ENCODE assay signal across 19 cellular contexts in genomic region chr22:46678785-46679700, GRCh38. TPM values are rescaled to one million over a fixed set of nuclear protein-coding genes. Genes with fewer than 3 reads are reported as not detected.
A peak's percentile ranks its signal among the peaks of the same experiment; 100 is the strongest.
DNase-seq lines count a peak whose midpoint lies in the region; ATAC-seq, FAIRE-seq and TF ChIP-seq lines count a peak whose summit lies in the region.
"Had no signal": no experiment of that assay in that cellular context is flagged by ENCODE, and none has a peak within 500 bp of the region (broad histone marks: within the 10 kb centered on the region; RNA-seq: fewer than 3 reads in every experiment).

No MANE protein-coding gene starts in this region.

- peaks cover 16% of the 10 kb centered on the region for H3K4me1 Mint-ChIP-seq in CD4-positive, alpha-beta T cell (ENCODE audit: low read depth)
- peaks cover 5 to 28% (median 19%) of the 10 kb centered on the region in 4 donors for H3K4me1 Mint-ChIP-seq in naive thymus-derived CD8-positive, alpha-beta T cell

- TF ChIP-seq POLR2A in GM12878 (IDR thresholded peaks at IDR 0.05; ENCODE audit: low read depth, low read length) (no peak), gastroesophageal sphincter (IDR thresholded peaks at IDR 0.05) (no peak)

- H3K4me1 ChIP-seq in GM12878 (ENCODE audit: control insufficient read depth, insufficient read depth, low read length) (peaks cover 8% of the 10 kb centered on the region), gastroesophageal sphincter (peaks cover 0 to 19% (median 13%) of the 10 kb centered on the region in 3 donors)
- H3K4me1 ChIP-seq: foreskin keratinocyte had no signal

- 0 out of 2 replicates have a peak, but pooled peaks cover 2% of the 10 kb centered on the region for H4K20me1 ChIP-seq in GM12878 (ENCODE audit: control insufficient read depth, insufficient read depth)

- TF ChIP-seq CTCF in CD4-positive, alpha-beta T cell (IDR thresholded peaks at IDR 0.05), result no peak
- no peak for TF ChIP-seq CTCF in GM12878 (IDR thresholded peaks at IDR 0.05 in 2 of 3, conservative IDR thresholded peaks at IDR 0.05 in 1 of 3; ENCODE audit: control insufficient read depth in 2 of 3, extremely low read depth in 1 of 3, insufficient read depth in 1 of 3, low read depth in 3 of 3, low read length in 3 of 3)
- no peak for TF ChIP-seq CTCF in gastroesophageal sphincter (IDR thresholded peaks at IDR 0.05)

- SMC1A ChIA-PET in GM12878 (lab: Charles Lee; ENCODE audit: uncharacterized antibody, unreplicated experiment), result no interaction called here

- H3K27ac ChIP-seq in CD4-positive, alpha-beta T cell (ENCODE audit: low read depth, low read length), result no peak overlapping the region
- H3K27ac ChIP-seq in GM12878 (ENCODE audit: control insufficient read depth, insufficient read depth) (no peak overlapping the region), gastroesophageal sphincter (peak overlapping the region in 3 of 4 donors; percentile 67 to 70 (median 68))
- H3K27ac ChIP-seq: foreskin keratinocyte, right lobe of liver had no signal

- H2AFZ ChIP-seq in GM12878 (ENCODE audit: control insufficient read depth, low read depth, low read length), result no peak overlapping the region

- DNase-seq in AG08395 (ENCODE audit: low spot score) (peak; percentile 61), GM12878 (ENCODE audit: low read depth, low spot score) (no peak)
- DNase-seq in CD4-positive, alpha-beta T cell, result no peak
- no peak for DNase-seq in stimulated activated CD4-positive, alpha-beta T cell treated with anti-CD3 and anti-CD28 coated beads, Interleukin-12 subunit alpha, Interleukin-12 subunit beta, amount 100 ng/mL, for 4 hours
- DNase-seq in naive thymus-derived CD8-positive, alpha-beta T cell, result no peak
- DNase-seq: activated CD4-positive, alpha-beta T cell treated with anti-CD3 and anti-CD28 coated beads for 4 hours; activated gamma-delta T cell treated with Interleukin-2 at 50 U/mL for 16 hours; C1 segment of cervical spinal cord; foreskin keratinocyte; NCI-H1436 treated with DMSO at 0.1 percent for 48 hours; NCI-H774; occipital lobe; right lobe of liver had no signal

- BruUV-seq in GM12878 (replicated peaks; lab: Mats Ljungman, UMichigan), result TSS peak; percentile 45

- H3K27me3 Mint-ChIP-seq in CD4-positive, alpha-beta T cell, result no peaks in the 10 kb centered on the region
- H3K27me3 Mint-ChIP-seq in naive thymus-derived CD8-positive, alpha-beta T cell, result no peaks in the 10 kb centered on the region

- POLR2A ChIA-PET in CD4-positive, alpha-beta T cell (lab: Charles Lee), result no interaction called here
- POLR2A ChIA-PET in GM12878 (lab: Charles Lee), result no interaction called here
- POLR2A ChIA-PET in naive thymus-derived CD8-positive, alpha-beta T cell (lab: Charles Lee), result interaction anchor here (0.6 kb wide), 1 partner anchor 55 kb away, joined by 3 read pairs; no protein-coding TSS in a partner anchor

- CTCF ChIA-PET in CD4-positive, alpha-beta T cell (lab: Charles Lee), result no interaction called here
- CTCF ChIA-PET in GM12878 (lab: Yijun Ruan, JAX), result no interaction called here

- RAD21 ChIA-PET in GM12878 (lab: Charles Lee; ENCODE audit: unreplicated experiment), result no interaction called here

- WGBS in GM12878 (ENCODE audit: insufficient coverage, insufficient replicate concordance, low lambda C conversion rate, missing lambda C conversion rate), result 85% methylated on average over 41 of the region's 44 CpGs
- WGBS in gastroesophageal sphincter (ENCODE audit: low coverage in 1 of 2), 2 donors, result 35 to 49% methylated on average over 2 to 15 of the region's 44 CpGs

- no peak for ATAC-seq in CD4-positive, alpha-beta T cell (ENCODE audit: poor library complexity)
- ATAC-seq in GM12878 (no peak), gastroesophageal sphincter (no peak), HG03135 (IDR thresholded peaks at IDR 0.05; ENCODE audit: unreplicated experiment) (no peak), GM18517 (IDR thresholded peaks at IDR 0.05; ENCODE audit: unreplicated experiment) (no peak)
- ATAC-seq in naive thymus-derived CD8-positive, alpha-beta T cell, result no peak
- ATAC-seq: foreskin keratinocyte, left lobe of liver, SK-N-SH treated with all-trans-retinoic acid at 6 μM for 48 hours had no signal

- intact Hi-C loops in CD4-positive, alpha-beta T cell (cut with DNase I, micrococcal nuclease), result loop anchor here in 1 of 2 experiments (5.0 kb wide), 1 partner anchor 67 kb away; no protein-coding TSS in a partner anchor
- intact Hi-C loops in GM12878 (cut with micrococcal nuclease; ENCODE audit: unreplicated experiment), result no loop called here

- H3K27ac Mint-ChIP-seq in CD4-positive, alpha-beta T cell, result peak overlapping the region; percentile 49
- peak overlapping the region in 3 of 10 donors; percentile 13 to 41 (median 22) for H3K27ac Mint-ChIP-seq in naive thymus-derived CD8-positive, alpha-beta T cell

- no peaks in the 10 kb centered on the region for H3K9me3 ChIP-seq in CD4-positive, alpha-beta T cell (ENCODE audit: control insufficient read depth, low read length)
- H3K9me3 ChIP-seq in GM12878 (replicated peaks; ENCODE audit: control insufficient read depth, insufficient read depth, low read length), result no peaks in the 10 kb centered on the region
- no peaks in the 10 kb centered on the region for H3K9me3 ChIP-seq in gastroesophageal sphincter
- H3K9me3 ChIP-seq: right lobe of liver had no signal

- no peak overlapping the region for H3K4me2 ChIP-seq in GM12878 (ENCODE audit: control insufficient read depth, insufficient read depth)

- no peak for TF ChIP-seq RAD21 in GM12878 (IDR thresholded peaks at IDR 0.05; ENCODE audit: insufficient read depth, low read depth, low read length)

- H3K4me3 Mint-ChIP-seq in CD4-positive, alpha-beta T cell, result no peak overlapping the region
- no peak overlapping the region for H3K4me3 Mint-ChIP-seq in naive thymus-derived CD8-positive, alpha-beta T cell

- no peaks in the 10 kb centered on the region for H3K9me3 Mint-ChIP-seq in CD4-positive, alpha-beta T cell
- no peaks in the 10 kb centered on the region for H3K9me3 Mint-ChIP-seq in naive thymus-derived CD8-positive, alpha-beta T cell

- H3K4me3 ChIP-seq in GM12878, result no peak overlapping the region
- no peak overlapping the region for H3K4me3 ChIP-seq in gastroesophageal sphincter
- H3K4me3 ChIP-seq: right lobe of liver had no signal

- FAIRE-seq in GM12878 (lab: Jason Lieb, UNC), result no peak
- FAIRE-seq: bronchial epithelial cell had no signal

- peaks cover 7% of the 10 kb centered on the region for H3K36me3 Mint-ChIP-seq in CD4-positive, alpha-beta T cell (ENCODE audit: low read depth)
- no peaks in the 10 kb centered on the region for H3K36me3 Mint-ChIP-seq in naive thymus-derived CD8-positive, alpha-beta T cell

- no peak for TF ChIP-seq EP300 in GM12878 (IDR thresholded peaks at IDR 0.05; ENCODE audit: borderline replicate concordance in 1 of 2, control insufficient read depth in 1 of 2, low read depth in 2 of 2, low read length in 2 of 2)
- no peak for TF ChIP-seq EP300 in gastroesophageal sphincter (IDR thresholded peaks at IDR 0.05)

- no peak overlapping the region for H3K9ac ChIP-seq in GM12878 (ENCODE audit: control insufficient read depth, insufficient read depth, low read length)

- no peaks in the 10 kb centered on the region for H3K27me3 ChIP-seq in CD4-positive, alpha-beta T cell (ENCODE audit: control insufficient read depth, insufficient read depth, low read length)
- H3K27me3 ChIP-seq in GM12878 (replicated peaks in 1 of 2; ENCODE audit: control insufficient read depth in 2 of 2, insufficient read depth in 2 of 2, low read length in 1 of 2) (no peaks in the 10 kb centered on the region), gastroesophageal sphincter (no peaks in the 10 kb centered on the region)
- H3K27me3 ChIP-seq: foreskin keratinocyte, right lobe of liver had no signal

- H3K79me2 ChIP-seq in GM12878 (ENCODE audit: control insufficient read depth, insufficient read depth, low read length), result no peaks in the 10 kb centered on the region

- H3K36me3 ChIP-seq in GM12878 (ENCODE audit: control insufficient read depth in 2 of 2, insufficient read depth in 2 of 2, low read length in 1 of 2), result peaks cover 0 to 1% of the 10 kb centered on the region in 2 experiments; a peak in 2 of 4 replicates
- H3K36me3 ChIP-seq in gastroesophageal sphincter, result peaks cover 0 to 55% of the 10 kb centered on the region in 2 donors

- in situ Hi-C loops in GM12878 (cut with MboI), result no loop called here

RNA-seq across cellular contexts. Expression of gene GRAMD4, which starts 58.9 kb away (rescaled TPM):
- 10 to 100 TPM; 13.9 to 15.6 TPM for total RNA-seq in CD4-positive, alpha-beta T cell
- total RNA-seq in GM12878 (2013; cell fraction: nucleolus; rRNA removed), result 20.3 and 24.6 TPM in 2 replicates
- total RNA-seq in GM12878 (2014; rRNA removed), result 27.4 and 28.7 TPM in 2 replicates
- 8.9 and 11.7 TPM in 2 replicates for total RNA-seq in GM12878 (2014; rRNA removed; fragmentation: Illumina TruSeq; extraction: Trizol)
- total RNA-seq in GM12878 (2021), result 45.5 and 49.1 TPM in 2 replicates
- polyA plus RNA-seq in GM12878 (2011; ENCODE audit: low read depth), result 2.6 TPM
- polyA plus RNA-seq in GM12878 (2011; rRNA removed), result 22.1 and 24.3 TPM in 2 replicates
- polyA plus RNA-seq in GM12878 (2011; cell fraction: cytosol; rRNA removed), result 11.8 and 18.5 TPM in 2 replicates
- 69.1 and 78.8 TPM in 2 replicates for polyA plus RNA-seq in GM12878 (2011; cell fraction: nucleus; rRNA removed)
- 6.2 and 8.4 TPM in 2 replicates for polyA plus RNA-seq in GM12878 (2012)
- polyA plus RNA-seq in GM12878 (2014; fragmentation: Illumina TruSeq; extraction: Trizol), result 7.2 and 9.5 TPM in 2 replicates
- polyA plus RNA-seq in GM12878 (2014; fragmentation: Nextera tagmentation; extraction: Ambion mirVana), result under 1 TPM; 0.21 to 0.73 TPM
- 32.3 and 38.6 TPM in 2 replicates for polyA plus RNA-seq in GM12878 (2014; rRNA removed)
- 1 to 10 TPM; 4.2 to 5.3 TPM for polyA plus RNA-seq in GM12878 (2016; fragmentation: Nextera tagmentation; extraction: Ambion mirVana)
- 34.2 and 34.7 TPM in 2 replicates for polyA minus RNA-seq in GM12878 (2011; rRNA and poly(A)+ RNA removed)
- 13.9 and 15.8 TPM in 2 replicates for polyA minus RNA-seq in GM12878 (2011; cell fraction: cytosol; rRNA and poly(A)+ RNA removed)
- polyA minus RNA-seq in GM12878 (2011; cell fraction: nucleus; rRNA and poly(A)+ RNA removed), result 26.5 and 39.9 TPM in 2 replicates
- total RNA-seq in gastroesophageal sphincter, result 10 to 100 TPM; 10.8 to 53.3 (median 33.2) TPM
- total RNA-seq in naive thymus-derived CD8-positive, alpha-beta T cell, result 1 to 10 TPM; 5.9 to 7.6 TPM
- polyA plus RNA-seq in naive thymus-derived CD8-positive, alpha-beta T cell, result 1 to 10 TPM; 2.8 to 4.1 (median 3.4) TPM

RNA-seq across cellular contexts. Expression of gene CERK, which starts 59.0 kb away (rescaled TPM):
- 10 to 100 TPM; 84.6 to 88.5 TPM for total RNA-seq in CD4-positive, alpha-beta T cell
- total RNA-seq in GM12878 (2013; cell fraction: nucleolus; rRNA removed), result 35.5 and 35.9 TPM in 2 replicates
- total RNA-seq in GM12878 (2014; rRNA removed), result 40.3 and 40.6 TPM in 2 replicates
- 30.8 and 32.6 TPM in 2 replicates for total RNA-seq in GM12878 (2014; rRNA removed; fragmentation: Illumina TruSeq; extraction: Trizol)
- 41.1 and 42.0 TPM in 2 replicates for total RNA-seq in GM12878 (2021)
- polyA plus RNA-seq in GM12878 (2011; ENCODE audit: low read depth), result 11.5 TPM
- 25.3 and 27.8 TPM in 2 replicates for polyA plus RNA-seq in GM12878 (2011; rRNA removed)
- 28.7 and 34.2 TPM in 2 replicates for polyA plus RNA-seq in GM12878 (2011; cell fraction: cytosol; rRNA removed)
- 14.9 and 21.7 TPM in 2 replicates for polyA plus RNA-seq in GM12878 (2011; cell fraction: nucleus; rRNA removed)
- 18.6 and 19.3 TPM in 2 replicates for polyA plus RNA-seq in GM12878 (2012)
- 15.3 and 26.8 TPM in 2 replicates for polyA plus RNA-seq in GM12878 (2014; fragmentation: Illumina TruSeq; extraction: Trizol)
- 1 to 10 TPM; 4.0 to 5.8 TPM for polyA plus RNA-seq in GM12878 (2014; fragmentation: Nextera tagmentation; extraction: Ambion mirVana)
- polyA plus RNA-seq in GM12878 (2014; rRNA removed), result 39.8 and 46.9 TPM in 2 replicates
- 10 to 100 TPM; 26.9 to 35.6 TPM for polyA plus RNA-seq in GM12878 (2016; fragmentation: Nextera tagmentation; extraction: Ambion mirVana)
- 37.7 and 40.8 TPM in 2 replicates for polyA minus RNA-seq in GM12878 (2011; rRNA and poly(A)+ RNA removed)
- polyA minus RNA-seq in GM12878 (2011; cell fraction: cytosol; rRNA and poly(A)+ RNA removed), result 13.1 and 15.7 TPM in 2 replicates
- 10.8 and 24.0 TPM in 2 replicates for polyA minus RNA-seq in GM12878 (2011; cell fraction: nucleus; rRNA and poly(A)+ RNA removed)
- total RNA-seq in gastroesophageal sphincter, result 10 to 100 TPM; 44.6 to 55.9 (median 45.6) TPM
- 100 to 1,000 TPM; 175 to 185 TPM for total RNA-seq in naive thymus-derived CD8-positive, alpha-beta T cell
- polyA plus RNA-seq in naive thymus-derived CD8-positive, alpha-beta T cell, result 10 to 100 TPM; 39.4 to 61.2 (median 41.6) TPM

Comparison
In these comparisons a context has a peak if more than half of its experiments do, and no peak if none do; other contexts are left out.
1. H3K27ac ChIP-seq: peak in gastroesophageal sphincter (3 of 4); none in CD4-positive, alpha-beta T cell (single experiment) and GM12878 (single experiment).